In the genomic region with DNA sequence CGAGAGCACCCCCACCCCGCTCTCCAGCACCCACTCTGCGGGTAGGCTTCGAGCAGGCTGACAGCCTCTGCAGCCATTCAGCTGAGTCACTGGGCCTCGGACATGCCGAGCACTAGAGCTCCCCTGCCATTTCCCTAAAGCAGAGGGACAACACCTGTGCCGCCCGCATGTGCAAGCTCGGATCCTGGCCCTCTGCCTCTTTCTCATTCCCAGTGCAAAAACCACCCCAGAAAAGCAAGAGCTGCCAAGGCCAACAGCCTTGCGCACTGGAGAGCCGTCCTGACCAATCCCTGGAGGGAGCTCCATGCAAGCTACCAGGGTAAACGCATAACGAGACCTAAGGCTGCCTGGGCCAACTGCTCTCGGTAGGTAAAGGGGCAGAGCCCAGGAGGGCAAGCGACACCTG, we compare ENCODE assay signal across 10 cellular contexts. TPM values are rescaled to one million over a fixed set of nuclear protein-coding genes. Genes with fewer than 3 reads are reported as not detected.
DNase-seq lines count a peak whose midpoint lies in the region; ATAC-seq and TF ChIP-seq lines count a peak whose summit lies in the region.
"Had no signal": no experiment of that assay in that cellular context is flagged by ENCODE, and none has a peak within 500 bp of the region (broad histone marks: within the 10 kb centered on the region; RNA-seq: fewer than 3 reads in every experiment).

No MANE protein-coding gene starts in this region.

- TF ChIP-seq EP300 in esophagus muscularis mucosa (IDR thresholded peaks at IDR 0.05) = no peak

- H3K4me2 ChIP-seq in DND-41 (ENCODE audit: insufficient read depth, low read length) = peak overlapping the region; percentile 67
- no peak overlapping the region for H3K4me2 ChIP-seq in parathyroid adenoma (ENCODE audit: low read length)

- H3K4me1 Mint-ChIP-seq in T-cell = peaks cover 39 to 47% (median 42%) of the 10 kb centered on the region in 3 donors

- peak overlapping the region; percentile 96; the same call in 1 of the 2 replicates for H3K27ac ChIP-seq in DND-41 (ENCODE audit: low read length)
- H3K27ac ChIP-seq in esophagus muscularis mucosa (replicated peaks in 1 of 4) = peak overlapping the region; percentile 95 to 99 (median 98)
- peak overlapping the region; percentile 83 for H3K27ac ChIP-seq in parathyroid adenoma

- TF ChIP-seq CTCF in DND-41 (IDR thresholded peaks at IDR 0.05; ENCODE audit: borderline replicate concordance, extremely low read depth, low read length, poor library complexity, severe bottlenecking) = no peak
- no peak for TF ChIP-seq CTCF in esophagus muscularis mucosa (IDR thresholded peaks at IDR 0.05)
- TF ChIP-seq CTCF in parathyroid adenoma (IDR thresholded peaks at IDR 0.05) = no peak

- H2AFZ ChIP-seq in DND-41 (ENCODE audit: low read depth, low read length) (no peak overlapping the region), parathyroid adenoma (peak overlapping the region; percentile 50)

- H3K9me3 Mint-ChIP-seq in T-cell = no peaks in the 10 kb centered on the region

- no peaks in the 10 kb centered on the region for H3K36me3 Mint-ChIP-seq in T-cell

- H3K79me2 ChIP-seq in DND-41 (ENCODE audit: insufficient read depth, low read length) = peaks cover 98% of the 10 kb centered on the region
- peaks cover 23% of the 10 kb centered on the region for H3K79me2 ChIP-seq in parathyroid adenoma

- no peak for TF ChIP-seq POLR2A in esophagus muscularis mucosa (IDR thresholded peaks at IDR 0.05; ENCODE audit: low read depth)

- H3K27ac Mint-ChIP-seq in T-cell = peak overlapping the region; percentile 96

- H3K4me3 ChIP-seq in DND-41 (ENCODE audit: low read depth in 1 of 2, low read length in 2 of 2) (peak overlapping the region in 1 of 2 experiments; percentile 90; a peak in 1 of 4 replicates), esophagus muscularis mucosa (no peak overlapping the region), parathyroid adenoma (ENCODE audit: low read depth, low read length) (no peak overlapping the region)

- H3K9me3 ChIP-seq in DND-41 (ENCODE audit: insufficient read depth, low read length, severe bottlenecking) (no peaks in the 10 kb centered on the region), esophagus muscularis mucosa (no peaks in the 10 kb centered on the region), parathyroid adenoma (ENCODE audit: control insufficient read depth, low read length) (no peaks in the 10 kb centered on the region)

- H3K27me3 ChIP-seq in DND-41 (ENCODE audit: insufficient read depth, low read length, poor library complexity) = no peaks in the 10 kb centered on the region
- H3K27me3 ChIP-seq in esophagus muscularis mucosa = no peaks in the 10 kb centered on the region
- no peaks in the 10 kb centered on the region for H3K27me3 ChIP-seq in parathyroid adenoma (ENCODE audit: control insufficient read depth, insufficient read depth, low read length)

- POLR2A ChIA-PET in T-cell (lab: Charles Lee) = no interaction called here

- 0 out of 2 replicates have a peak overlapping the region, but pooled peaks have one; percentile 99 for H3K9ac ChIP-seq in DND-41 (ENCODE audit: low read depth, low read length)
- H3K9ac ChIP-seq in parathyroid adenoma = no peak overlapping the region

- no peak for DNase-seq in DND-41
- DNase-seq in T-cell = no peak
- DNase-seq in esophagus muscularis mucosa (ENCODE audit: extremely low spot score) = no peak
- no peak for DNase-seq in NCI-H510A (lab: John Stamatoyannopoulos, UW)
- DNase-seq in NCI-H146 treated with DMSO at 0.1 percent for 48 hours (lab: John Stamatoyannopoulos, UW; ENCODE audit: unreplicated experiment) = no peak
- no peak for DNase-seq in NCI-H1048 (lab: John Stamatoyannopoulos, UW)
- no peak for DNase-seq in KBM-7
- DNase-seq: EL had no signal

- H3K4me3 Mint-ChIP-seq in T-cell = peak overlapping the region in 2 of 3 donors; percentile 13 to 88

- CTCF ChIA-PET in T-cell (lab: Charles Lee) = interaction anchor here in 1 of 2 donors (1.2 kb wide), 1 partner anchor 19 kb away, joined by 3 read pairs; no protein-coding TSS in a partner anchor

- in situ Hi-C loops in KBM-7 (cut with MboI; ENCODE audit: low pct_unique_long_range_greater_than_20kb, low sequenced_read_pairs) = no loop called here

- WGBS in esophagus muscularis mucosa = 53% methylated on average over 6 of the region's 15 CpGs

- no peaks in the 10 kb centered on the region for H3K27me3 Mint-ChIP-seq in T-cell

- peaks cover 86% of the 10 kb centered on the region for H4K20me1 ChIP-seq in DND-41 (ENCODE audit: insufficient read depth, low read length)

- ATAC-seq in DND-41 (ENCODE audit: insufficient read depth, low read depth) = no peak
- ATAC-seq in T-cell (replicated peaks in 1 of 4) = no peak
- ATAC-seq: sciatic nerve had no signal

- intact Hi-C loops in esophagus muscularis mucosa (cut with DNase I) = no loop called here

- H3K4me1 ChIP-seq in DND-41 (ENCODE audit: insufficient read depth, low read length) = peaks cover 33% of the 10 kb centered on the region
- H3K4me1 ChIP-seq in esophagus muscularis mucosa = peaks cover 41 to 62% (median 54%) of the 10 kb centered on the region in 4 donors
- H3K4me1 ChIP-seq in parathyroid adenoma = peaks cover 26% of the 10 kb centered on the region

- H3K36me3 ChIP-seq in DND-41 (ENCODE audit: insufficient read depth, low read length) (peaks cover 84% of the 10 kb centered on the region), esophagus muscularis mucosa (peaks cover 9 to 33% (median 30%) of the 10 kb centered on the region in 4 donors), parathyroid adenoma (ENCODE audit: control insufficient read depth, insufficient read depth, low read length) (no peaks in the 10 kb centered on the region)

RNA-seq across cellular contexts. Expression of gene HCFC1, which starts 5.3 kb away (rescaled TPM):
- 10 to 100 TPM; 67.1 to 73.4 (median 69.2) TPM for total RNA-seq in T-cell
- 100 to 1,000 TPM in 1 of 4 donors, 10 to 100 TPM in 3; 50.7 to 102 (median 60.8) TPM for total RNA-seq in esophagus muscularis mucosa

RNA-seq across cellular contexts. Expression of gene TMEM187, which starts 6.3 kb away (rescaled TPM):
- total RNA-seq in T-cell (10 to 100 TPM in 3 of 5 donors, 1 to 10 TPM in 2; 4.0 to 16.9 (median 14.1) TPM), esophagus muscularis mucosa (1 to 10 TPM; 3.6 to 6.9 (median 6.1) TPM)

RNA-seq across cellular contexts. Expression of gene RENBP, which starts 21.8 kb away (rescaled TPM):
- 10 to 100 TPM; 10.2 to 23.5 (median 19.5) TPM for total RNA-seq in T-cell
- 10 to 100 TPM in 1 of 4 donors, 1 to 10 TPM in 3; 8.0 to 12.6 (median 9.1) TPM for total RNA-seq in esophagus muscularis mucosa

RNA-seq across cellular contexts. Expression of gene NAA10, which starts 31.4 kb away (rescaled TPM):
- total RNA-seq in T-cell = 10 to 100 TPM; 53.3 to 98.2 (median 80.0) TPM
- total RNA-seq in esophagus muscularis mucosa = 100 to 1,000 TPM in 2 of 4 donors, 10 to 100 TPM in 2; 89.3 to 106 (median 95.4) TPM

RNA-seq across cellular contexts. Expression of gene ARHGAP4, which starts 40.2 kb away (rescaled TPM):
- total RNA-seq in T-cell = 100 to 1,000 TPM; 420 to 485 (median 468) TPM
- total RNA-seq in esophagus muscularis mucosa = 10 to 100 TPM; 15.9 to 22.4 (median 17.7) TPM
